Comparison of ENCODE assay signal across 18 cellular contexts in the genomic region with DNA sequence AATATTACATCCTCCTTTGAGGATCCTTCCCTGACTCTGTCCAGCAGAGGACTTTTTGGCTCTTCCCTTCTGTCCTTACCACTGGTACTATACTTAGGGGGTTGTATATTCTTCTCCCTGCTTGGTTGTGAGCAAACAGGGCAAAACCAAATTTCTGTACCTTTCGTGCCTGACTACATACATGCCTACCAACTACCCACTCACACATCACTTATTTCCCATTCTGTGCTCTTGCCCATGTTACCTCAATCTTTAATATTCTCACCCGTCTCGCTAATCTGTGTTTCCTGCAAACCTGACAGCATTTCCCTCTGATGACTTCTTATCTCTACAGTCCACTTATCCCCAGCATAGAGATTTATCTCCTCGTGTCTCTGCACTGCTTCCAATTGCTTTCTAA.
"Had no signal": no experiment of that assay in that cellular context is flagged by ENCODE, and none has a peak within 500 bp of the region (broad histone marks: within the 10 kb centered on the region; RNA-seq: fewer than 3 reads in every experiment).

No MANE protein-coding gene starts in this region.

- H3K4me1 ChIP-seq: SJCRH30 had no signal

- H3K4me3 ChIP-seq: SJCRH30 had no signal

- H3K9me3 ChIP-seq: SJCRH30 had no signal

- DNase-seq: IMR-90, Kasumi-1, MM.1S, NCI-H1092 treated with DMSO at 0.1 percent for 48 hours, NCI-H1436, NCI-H187, NCI-H2029, NCI-H2081 treated with DMSO at 0.1 percent for 48 hours, NCI-H2171, NCI-H226, NCI-H446, NCI-H510A, NCI-H524 treated with DMSO at 0.1 percent for 48 hours, PC-3, SHP77 treated with DMSO at 0.1 percent for 48 hours, SJCRH30, T-helper 1 cell had no signal

- H3K36me3 ChIP-seq: SJCRH30 had no signal

- H3K27me3 ChIP-seq: SJCRH30 had no signal

- H3K27ac ChIP-seq: KMS-11, SJCRH30 had no signal
